8 cellular contexts compared by ENCODE assay signal in genomic region chr16:11379420-11379819, GRCh38. TPM values are rescaled to one million over a fixed set of nuclear protein-coding genes. Genes with fewer than 3 reads are reported as not detected.
DNase-seq lines count a peak whose midpoint lies in the region; ATAC-seq and TF ChIP-seq lines count a peak whose summit lies in the region.

No MANE protein-coding gene starts in this region.

- peaks cover 18% of the 10 kb centered on the region for H3K4me1 ChIP-seq in cardiac muscle cell (ENCODE audit: low read depth)

- peak overlapping the region; percentile 77 for H3K27ac ChIP-seq in cardiac muscle cell

- peak overlapping the region; percentile 17 for H3K27ac Mint-ChIP-seq in activated naive CD8-positive, alpha-beta T cell treated with anti-CD3 and anti-CD28 coated beads, Interleukin-2, amount 50 U/mL, for 24 hours
- peak overlapping the region; percentile 50 to 95 for H3K27ac Mint-ChIP-seq in stimulated activated naive CD8-positive, alpha-beta T cell treated with anti-CD3 and anti-CD28 coated beads, Interleukin-15, amount 100 ng/mL, for 72 hours

- no peak for DNase-seq in cardiac muscle cell (ENCODE audit: low read depth in 1 of 2, low spot score in 1 of 2)
- no peak for DNase-seq in Right ventricle myocardium superior
- peak; percentile 27 for DNase-seq in activated naive CD8-positive, alpha-beta T cell treated with anti-CD3 and anti-CD28 coated beads, Interleukin-2, amount 50 U/mL, for 24 hours
- peak in 1 of 2 donors; percentile 75 for DNase-seq in stimulated activated naive CD8-positive, alpha-beta T cell treated with anti-CD3 and anti-CD28 coated beads, Interleukin-15, amount 100 ng/mL, for 72 hours
- no peak for DNase-seq in NCI-H2081 treated with DMSO at 0.1 percent for 48 hours (lab: John Stamatoyannopoulos, UW)
- DNase-seq in Ammon's horn (ENCODE audit: low spot score), result no peak
- DNase-seq in NCI-H1694 treated with DMSO at 0.1 percent for 48 hours (lab: John Stamatoyannopoulos, UW), result no peak

- H3K36me3 Mint-ChIP-seq in activated naive CD8-positive, alpha-beta T cell treated with anti-CD3 and anti-CD28 coated beads, Interleukin-2, amount 50 U/mL, for 24 hours (ENCODE audit: low read depth), result peaks cover 7% of the 10 kb centered on the region

- no peaks in the 10 kb centered on the region for H3K9me3 ChIP-seq in cardiac muscle cell (ENCODE audit: low read depth)

- TF ChIP-seq CTCF in cardiac muscle cell (IDR thresholded peaks at IDR 0.05; ENCODE audit: low read depth, low read length), result no peak

- H3K4me1 Mint-ChIP-seq in activated naive CD8-positive, alpha-beta T cell treated with anti-CD3 and anti-CD28 coated beads, Interleukin-2, amount 50 U/mL, for 24 hours, result peaks cover 17% of the 10 kb centered on the region
- peaks cover 13% of the 10 kb centered on the region for H3K4me1 Mint-ChIP-seq in stimulated activated naive CD8-positive, alpha-beta T cell treated with anti-CD3 and anti-CD28 coated beads, Interleukin-15, amount 100 ng/mL, for 72 hours

- H3K4me3 Mint-ChIP-seq in activated naive CD8-positive, alpha-beta T cell treated with anti-CD3 and anti-CD28 coated beads, Interleukin-2, amount 50 U/mL, for 24 hours, result no peak overlapping the region
- peak overlapping the region; percentile 11 to 50 for H3K4me3 Mint-ChIP-seq in stimulated activated naive CD8-positive, alpha-beta T cell treated with anti-CD3 and anti-CD28 coated beads, Interleukin-15, amount 100 ng/mL, for 72 hours

- no peak for ATAC-seq in Right ventricle myocardium superior (ENCODE audit: poor library complexity)
- ATAC-seq in HG03175 (IDR thresholded peaks at IDR 0.05; ENCODE audit: unreplicated experiment), result peak; percentile 65
- peak; percentile 93 for ATAC-seq in activated naive CD8-positive, alpha-beta T cell treated with anti-CD3 and anti-CD28 coated beads, Interleukin-2, amount 50 U/mL, for 24 hours
- peak; percentile 95 for ATAC-seq in stimulated activated naive CD8-positive, alpha-beta T cell treated with anti-CD3 and anti-CD28 coated beads, Interleukin-15, amount 100 ng/mL, for 72 hours

- H3K4me3 ChIP-seq in cardiac muscle cell, result no peak overlapping the region

- H3K27me3 Mint-ChIP-seq in activated naive CD8-positive, alpha-beta T cell treated with anti-CD3 and anti-CD28 coated beads, Interleukin-2, amount 50 U/mL, for 24 hours, result no peaks in the 10 kb centered on the region
- H3K27me3 Mint-ChIP-seq in stimulated activated naive CD8-positive, alpha-beta T cell treated with anti-CD3 and anti-CD28 coated beads, Interleukin-15, amount 100 ng/mL, for 72 hours, result no peaks in the 10 kb centered on the region

- no peaks in the 10 kb centered on the region for H3K27me3 ChIP-seq in cardiac muscle cell

- intact Hi-C loops in Right ventricle myocardium superior (cut with DNase I), result no loop called here

- no peaks in the 10 kb centered on the region for H3K9me3 Mint-ChIP-seq in activated naive CD8-positive, alpha-beta T cell treated with anti-CD3 and anti-CD28 coated beads, Interleukin-2, amount 50 U/mL, for 24 hours
- H3K9me3 Mint-ChIP-seq in stimulated activated naive CD8-positive, alpha-beta T cell treated with anti-CD3 and anti-CD28 coated beads, Interleukin-15, amount 100 ng/mL, for 72 hours, result peaks cover 0 to 9% of the 10 kb centered on the region in 2 donors

- no peaks in the 10 kb centered on the region for H3K36me3 ChIP-seq in cardiac muscle cell

RNA-seq across cellular contexts. Expression of gene RMI2, which starts 34.2 kb away (rescaled TPM):
- total RNA-seq in cardiac muscle cell, result 15.7 and 21.0 TPM in 2 replicates
- 39.8 and 45.3 TPM in 2 replicates for polyA plus RNA-seq in cardiac muscle cell
- total RNA-seq in Right ventricle myocardium superior, result 0.48 TPM

Comparison
In these comparisons a context has a peak if more than half of its experiments do, and no peak if none do; other contexts are left out.
1. RNA of gene RMI2, which starts 34.2 kb away (total RNA-seq): 15.7 to 21.0 TPM in cardiac muscle cell; 0.48 TPM in Right ventricle myocardium superior (single experiment); every median in the first group is over 10 times any median in the second.